8 cellular contexts compared by ENCODE assay signal in the genomic region with DNA sequence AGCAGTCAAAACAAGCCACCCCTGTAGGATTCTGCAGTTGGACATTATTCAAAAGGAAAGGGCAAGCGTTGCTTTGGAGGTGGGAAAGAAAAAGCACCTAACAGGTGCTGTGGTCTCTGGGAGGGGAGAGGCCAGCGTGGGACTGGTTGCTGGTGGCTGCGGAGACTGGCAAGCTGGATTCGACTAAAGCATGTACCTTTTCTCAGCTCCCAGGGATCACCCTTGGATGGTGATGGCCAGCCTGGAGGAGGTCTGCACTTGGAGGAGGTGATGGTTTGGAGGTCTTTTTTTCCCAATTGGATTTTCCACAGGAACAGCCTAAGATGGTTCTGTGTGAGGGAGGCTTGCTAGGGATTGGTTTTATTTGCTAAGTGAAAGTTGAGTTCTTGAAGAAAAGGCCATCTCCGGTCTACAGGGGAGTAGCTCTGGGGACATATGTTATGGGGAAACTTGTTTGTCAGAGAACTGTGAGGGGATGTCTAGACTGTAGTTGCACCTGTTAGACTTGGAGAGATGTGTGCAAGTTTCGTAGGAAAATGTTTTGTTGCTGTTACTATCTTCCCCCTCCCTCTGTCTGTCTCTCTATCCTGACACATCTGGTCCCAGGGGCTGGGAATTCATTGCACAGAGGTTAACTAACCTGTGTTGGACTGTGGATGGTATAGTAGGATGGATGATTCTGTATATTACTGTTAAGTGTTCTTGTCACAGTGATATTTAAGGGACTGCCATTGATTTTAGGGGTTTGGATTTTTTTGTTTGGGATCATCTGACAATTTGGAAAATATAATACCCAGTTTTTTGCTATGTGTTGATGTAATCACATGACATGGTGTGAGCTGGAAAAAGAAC. TPM values are rescaled to one million over a fixed set of nuclear protein-coding genes. Genes with fewer than 3 reads are reported as not detected.
DNase-seq lines count a peak whose midpoint lies in the region; ATAC-seq and TF ChIP-seq lines count a peak whose summit lies in the region.

No MANE protein-coding gene starts in this region.

- H2AFZ ChIP-seq in MM.1S (ENCODE audit: low read length) (no peak overlapping the region), mesenchymal stem cell (ENCODE audit: low read depth, low read length) (no peak overlapping the region)

- H3K27me3 ChIP-seq in MM.1S (replicated peaks; ENCODE audit: insufficient read depth, low read length): no peaks in the 10 kb centered on the region
- H3K27me3 ChIP-seq in brain microvascular endothelial cell (replicated peaks): no peaks in the 10 kb centered on the region
- H3K27me3 ChIP-seq in mesenchymal stem cell (ENCODE audit: control insufficient read depth in 1 of 2, insufficient read depth in 1 of 2, low read length in 2 of 2): no peaks in the 10 kb centered on the region
- no peaks in the 10 kb centered on the region for H3K27me3 ChIP-seq in uterus

- H3K9ac ChIP-seq in MM.1S (ENCODE audit: low read length): no peak overlapping the region
- peak overlapping the region; percentile 94 for H3K9ac ChIP-seq in mesenchymal stem cell (ENCODE audit: low read length)

- H3K4me1 ChIP-seq in MM.1S (ENCODE audit: low read length) (peaks cover 14% of the 10 kb centered on the region), mesenchymal stem cell (ENCODE audit: control insufficient read depth, insufficient read depth, low read depth, low read length) (peaks cover 9% of the 10 kb centered on the region), uterus (no peaks in the 10 kb centered on the region)

- in situ Hi-C loops in brain microvascular endothelial cell (cut with HindIII; ENCODE audit: low pct_ligation_motif_present, low sequenced_read_pairs): no loop called here

- no peak overlapping the region for H3K27ac ChIP-seq in MM.1S (ENCODE audit: low read length)
- H3K27ac ChIP-seq in brain microvascular endothelial cell: peak overlapping the region; percentile 87
- H3K27ac ChIP-seq in mesenchymal stem cell (ENCODE audit: low read length, poor library complexity, severe bottlenecking): no peak overlapping the region
- H3K27ac ChIP-seq in uterus: peak overlapping the region; percentile 97

- H4K91ac ChIP-seq in mesenchymal stem cell (ENCODE audit: low read length): no peak overlapping the region

- no peaks in the 10 kb centered on the region for H3K79me1 ChIP-seq in mesenchymal stem cell (replicated peaks; ENCODE audit: low read length, poor library complexity, severe bottlenecking)

- peak overlapping the region; percentile 11 for H2BK120ac ChIP-seq in mesenchymal stem cell (ENCODE audit: low read depth, low read length)

- H2BK15ac ChIP-seq in mesenchymal stem cell (ENCODE audit: low read depth, poor library complexity, severe bottlenecking): no peak overlapping the region

- peaks cover 17% of the 10 kb centered on the region; the same call in 1 of the 2 replicates for H4K20me1 ChIP-seq in MM.1S (ENCODE audit: insufficient read depth, low read length)

- no peak for DNase-seq in MM.1S
- DNase-seq in brain microvascular endothelial cell: no peak
- no peak for DNase-seq in mesenchymal stem cell
- no peak for DNase-seq in uterus
- no peak for DNase-seq in NCI-H146 (lab: John Stamatoyannopoulos, UW)

- TF ChIP-seq POLR2A in uterus (IDR thresholded peaks at IDR 0.05): no peak

- intact Hi-C loops in uterus (cut with DNase I; ENCODE audit: low total_unique reads): no loop called here

- H3K18ac ChIP-seq in mesenchymal stem cell (ENCODE audit: low read depth in 1 of 2, low read length in 2 of 2): peak overlapping the region; percentile 90 to 98

- H4K8ac ChIP-seq in mesenchymal stem cell (ENCODE audit: low read length): no peak overlapping the region

- no peak overlapping the region for H2BK12ac ChIP-seq in mesenchymal stem cell (ENCODE audit: low read length in 2 of 2)

- no peaks in the 10 kb centered on the region for H3K9me2 ChIP-seq in MM.1S (replicated peaks; ENCODE audit: insufficient read depth, low read length)

- no peak overlapping the region for H2BK5ac ChIP-seq in mesenchymal stem cell (ENCODE audit: low read depth, low read length, poor library complexity, severe bottlenecking)

- H3K79me2 ChIP-seq in MM.1S (ENCODE audit: low read length): peaks cover 65% of the 10 kb centered on the region

- H3K4me3 ChIP-seq in GM08714 (ENCODE audit: low read length): peak overlapping the region; percentile 92; the same call in 1 of the 2 replicates
- peak overlapping the region; percentile 87 for H3K4me3 ChIP-seq in MM.1S (ENCODE audit: low read length)
- H3K4me3 ChIP-seq in brain microvascular endothelial cell (ENCODE audit: low read depth, low read length): peak overlapping the region; percentile 86
- H3K4me3 ChIP-seq in mesenchymal stem cell (ENCODE audit: insufficient read depth in 1 of 2, low read depth in 1 of 2, low read length in 2 of 2): peak overlapping the region; percentile 92 to 94
- peak overlapping the region; percentile 94 to 98 for H3K4me3 ChIP-seq in uterus

- peak overlapping the region in 1 of 2 experiments; percentile 20 for H3K23ac ChIP-seq in mesenchymal stem cell (ENCODE audit: low read length in 2 of 2)

- peak overlapping the region in 1 of 2 experiments; percentile 5 for H3K14ac ChIP-seq in mesenchymal stem cell (ENCODE audit: low read length in 2 of 2)

- no peak for TF ChIP-seq CTCF in MM.1S (IDR thresholded peaks at IDR 0.05; ENCODE audit: low read length)
- peak; percentile 13 for TF ChIP-seq CTCF in brain microvascular endothelial cell (IDR thresholded peaks at IDR 0.05; ENCODE audit: low read depth, low read length, missing control alignments)
- no peak for TF ChIP-seq CTCF in uterus (IDR thresholded peaks at IDR 0.05)

- 0 out of 2 replicates have a peak, but pooled peaks cover 5% of the 10 kb centered on the region for H3F3A ChIP-seq in MM.1S (ENCODE audit: insufficient read depth, low read length)

- H3K4me2 ChIP-seq in MM.1S (ENCODE audit: low read depth, low read length): peak overlapping the region; percentile 84
- peak overlapping the region; percentile 78 for H3K4me2 ChIP-seq in mesenchymal stem cell (ENCODE audit: low read length, poor library complexity, severe bottlenecking)

- H3K36me3 ChIP-seq in MM.1S (replicated peaks; ENCODE audit: insufficient read depth, low read length): no peaks in the 10 kb centered on the region
- H3K36me3 ChIP-seq in brain microvascular endothelial cell (replicated peaks): no peaks in the 10 kb centered on the region
- peaks cover 2 to 20% of the 10 kb centered on the region in 2 experiments for H3K36me3 ChIP-seq in mesenchymal stem cell (ENCODE audit: control insufficient read depth in 1 of 2, insufficient read depth in 2 of 2, low read depth in 1 of 2, low read length in 2 of 2)
- no peaks in the 10 kb centered on the region for H3K36me3 ChIP-seq in uterus

- no peak overlapping the region for H2AK5ac ChIP-seq in mesenchymal stem cell (ENCODE audit: low read length, severe bottlenecking)

- WGBS in mesenchymal stem cell: 22% methylated on average over 5 of the region's 6 CpGs

- H3K9me3 ChIP-seq in MM.1S (replicated peaks; ENCODE audit: insufficient read depth, low read length): no peaks in the 10 kb centered on the region
- H3K9me3 ChIP-seq in mesenchymal stem cell (ENCODE audit: control insufficient read depth, low read length): no peaks in the 10 kb centered on the region
- H3K9me3 ChIP-seq in uterus: no peaks in the 10 kb centered on the region

- peak overlapping the region in 1 of 2 experiments; percentile 9 for H3K4ac ChIP-seq in mesenchymal stem cell (ENCODE audit: low read depth in 1 of 2, low read length in 2 of 2)

- no peak for ATAC-seq in GM21619 (IDR thresholded peaks at IDR 0.05; ENCODE audit: unreplicated experiment)
- ATAC-seq in HG02588 (IDR thresholded peaks at IDR 0.05; ENCODE audit: unreplicated experiment): no peak

RNA-seq across cellular contexts. Expression of a gene that starts 2.2 kb away (rescaled TPM):
- 16.8 TPM for polyA plus RNA-seq in mesenchymal stem cell (2013, experiment 1 of 2)
- polyA plus RNA-seq in mesenchymal stem cell (2013, experiment 2 of 2): 16.8 TPM
- 10 to 100 TPM; 21.5 to 59.7 (median 34.7) TPM for total RNA-seq in uterus

Comparison
In these comparisons a context has a peak if more than half of its experiments do, and no peak if none do; other contexts are left out.
1. H3K27ac ChIP-seq: peak in brain microvascular endothelial cell (single experiment) and uterus (2 of 2); none in MM.1S (single experiment) and mesenchymal stem cell (single experiment).
2. Peak in every context shown above with its lines, with median percentiles within 50 percentile points of each other: H3K4me3 ChIP-seq.